35 cellular contexts compared by ENCODE assay signal in the genomic region with DNA sequence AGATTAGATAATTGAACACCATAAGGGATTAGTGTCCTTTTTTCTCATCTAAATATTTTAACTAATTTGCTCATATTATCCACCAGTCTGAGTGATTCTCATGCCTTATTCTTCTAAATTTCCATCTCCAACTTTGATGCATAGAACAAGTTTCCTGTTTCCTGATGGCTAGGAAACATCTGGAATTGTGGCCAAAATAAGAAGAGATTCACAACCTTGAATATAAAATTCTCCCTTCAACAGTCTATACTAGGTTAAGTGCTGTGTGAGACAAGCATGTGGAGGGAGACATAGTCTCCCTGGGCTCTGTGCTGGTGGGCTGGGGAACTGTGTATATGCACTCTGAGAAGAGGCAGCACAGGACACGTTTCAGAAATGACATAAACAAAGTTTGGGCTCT. TPM values are rescaled to one million over a fixed set of nuclear protein-coding genes. Genes with fewer than 3 reads are reported as not detected.
"Had no signal": no experiment of that assay in that cellular context is flagged by ENCODE, and none has a peak within 500 bp of the region (broad histone marks: within the 10 kb centered on the region; RNA-seq: fewer than 3 reads in every experiment).

No MANE protein-coding gene starts in this region.

- H3K9me3 ChIP-seq: body of pancreas, breast epithelium had no signal

- ATAC-seq: activated CD8-positive, alpha-beta T cell treated with anti-CD3 and anti-CD28 coated beads for 36 hours; activated naive CD8-positive, alpha-beta T cell treated with anti-CD3 and anti-CD28 coated beads, Interleukin-2, amount 50 U/mL, for 24 hours; body of pancreas had no signal

- H3K27ac Mint-ChIP-seq: activated B cell treated with CpG ODN at 0.5 μM for 24 hours; activated CD4-positive, alpha-beta memory T cell treated with anti-CD3 and anti-CD28 coated beads for 36 hours; activated CD4-positive, alpha-beta T cell treated with anti-CD3 and anti-CD28 coated beads, Interleukin-2, amount 10 ng/mL, durations not matched to agents 24 days and 14 days; activated CD8-positive, alpha-beta T cell treated with anti-CD3 and anti-CD28 coated beads for 36 hours; activated naive CD4-positive, alpha-beta T cell treated with anti-CD3 and anti-CD28 coated beads, Interleukin-2, amount 10 ng/mL, durations not matched to agents 7 days and 5 days; activated naive CD4-positive, alpha-beta T cell treated with anti-CD3 and anti-CD28 coated beads, Interleukin-2, amount 50 U/mL, for 24 hours; activated naive CD8-positive, alpha-beta T cell; activated naive CD8-positive, alpha-beta T cell treated with anti-CD3 and anti-CD28 coated beads, Interleukin-2, amount 10 ng/mL, durations not matched to agents 7 days and 5 days; activated naive CD8-positive, alpha-beta T cell treated with anti-CD3 and anti-CD28 coated beads, Interleukin-2, amount 50 U/mL, for 24 hours; activated T-helper 2 cell treated with anti-CD3 and anti-CD28 coated beads, Interferon-gamma antibody, Interleukin-2, Interleukin-4, amounts not matched to agents 10 μg/mL and 5 μg/mL and 100 μg/mL, durations not matched to agents 14 hours and 24 hours and 36 hours; T-helper 1 cell treated with Interleukin-12 subunit alpha and Interleukin-12 subunit beta and Interleukin-4 antibody, amounts not matched to agents 30 μg/mL and 1 μg/mL, for 36 hours; T-helper 2 cell treated with Interferon-gamma antibody and Interleukin-4, amounts not matched to agents 5 μg/mL and 100 μg/mL, for 36 hours had no signal

- H3K27ac ChIP-seq: body of pancreas, brain microvascular endothelial cell, breast epithelium, VCaP had no signal

- H3K4me1 Mint-ChIP-seq: activated B cell treated with CpG ODN at 0.5 μM for 24 hours; activated naive CD4-positive, alpha-beta T cell treated with anti-CD3 and anti-CD28 coated beads, Interleukin-2, amount 50 U/mL, for 24 hours; activated naive CD8-positive, alpha-beta T cell treated with anti-CD3 and anti-CD28 coated beads, Interleukin-2, amount 50 U/mL, for 24 hours had no signal

- H3K36me3 Mint-ChIP-seq: activated CD4-positive, alpha-beta memory T cell treated with anti-CD3 and anti-CD28 coated beads for 36 hours; activated naive CD4-positive, alpha-beta T cell treated with anti-CD3 and anti-CD28 coated beads, Interleukin-2, amount 10 ng/mL, durations not matched to agents 7 days and 5 days; activated naive CD4-positive, alpha-beta T cell treated with anti-CD3 and anti-CD28 coated beads, Interleukin-2, amount 50 U/mL, for 24 hours; activated naive CD8-positive, alpha-beta T cell; activated naive CD8-positive, alpha-beta T cell treated with anti-CD3 and anti-CD28 coated beads, Interleukin-2, amount 10 ng/mL, durations not matched to agents 7 days and 5 days had no signal

- H3K36me3 ChIP-seq: brain microvascular endothelial cell, breast epithelium had no signal

- H3K9me3 Mint-ChIP-seq: activated B cell treated with CpG ODN at 0.5 μM for 24 hours; activated CD4-positive, alpha-beta memory T cell treated with anti-CD3 and anti-CD28 coated beads for 36 hours; activated CD4-positive, alpha-beta T cell treated with anti-CD3 and anti-CD28 coated beads, Interleukin-2, amount 10 ng/mL, durations not matched to agents 24 days and 14 days; activated CD8-positive, alpha-beta T cell treated with anti-CD3 and anti-CD28 coated beads for 36 hours; activated naive CD4-positive, alpha-beta T cell treated with anti-CD3 and anti-CD28 coated beads, Interleukin-2, amount 10 ng/mL, durations not matched to agents 7 days and 5 days; activated naive CD4-positive, alpha-beta T cell treated with anti-CD3 and anti-CD28 coated beads, Interleukin-2, amount 50 U/mL, for 24 hours; activated naive CD8-positive, alpha-beta T cell treated with anti-CD3 and anti-CD28 coated beads, Interleukin-2, amount 10 ng/mL, durations not matched to agents 7 days and 5 days; activated naive CD8-positive, alpha-beta T cell treated with anti-CD3 and anti-CD28 coated beads, Interleukin-2, amount 50 U/mL, for 24 hours; activated T-helper 2 cell treated with anti-CD3 and anti-CD28 coated beads, Interferon-gamma antibody, Interleukin-2, Interleukin-4, amounts not matched to agents 10 μg/mL and 5 μg/mL and 100 μg/mL, durations not matched to agents 14 hours and 24 hours and 36 hours; T-helper 1 cell treated with Interleukin-12 subunit alpha and Interleukin-12 subunit beta and Interleukin-4 antibody, amounts not matched to agents 30 μg/mL and 1 μg/mL, for 36 hours; T-helper 2 cell treated with Interferon-gamma antibody and Interleukin-4, amounts not matched to agents 5 μg/mL and 100 μg/mL, for 36 hours had no signal

- H3K4me1 ChIP-seq: body of pancreas, breast epithelium had no signal

- H3K27me3 ChIP-seq: body of pancreas, brain microvascular endothelial cell, breast epithelium had no signal

- DNase-seq: activated B cell treated with CpG ODN at 0.5 μM for 24 hours; activated CD4-positive, alpha-beta memory T cell treated with anti-CD3 and anti-CD28 coated beads for 36 hours; activated CD4-positive, alpha-beta T cell treated with anti-CD3 and anti-CD28 coated beads for 4 hours; activated CD4-positive, alpha-beta T cell treated with anti-CD3 and anti-CD28 coated beads, Interleukin-2, amount 10 ng/mL, durations not matched to agents 24 days and 14 days; activated CD4-positive, alpha-beta T cell treated with anti-CD3 and anti-CD28 coated beads, Interleukin-2, amount 50 U/mL, for 1 hour; activated CD4-positive, alpha-beta T cell treated with anti-CD3 and anti-CD28 coated beads, Interleukin-2, amount 50 U/mL, for 4 hours; activated CD4-positive, CD25-positive, alpha-beta regulatory T cell treated with anti-CD3 and anti-CD28 coated beads, Interleukin-2, amount 50 U/mL, for 72 hours; activated CD8-positive, alpha-beta memory T cell treated with anti-CD3 and anti-CD28 coated beads, Interleukin-2, amount 50 U/mL, for 4 hours; activated CD8-positive, alpha-beta T cell treated with anti-CD3 and anti-CD28 coated beads for 36 hours; activated effector memory CD4-positive, alpha-beta T cell treated with Interleukin-2 at 50 U/mL for 16 hours; activated gamma-delta T cell; activated naive CD4-positive, alpha-beta T cell treated with anti-CD3 and anti-CD28 coated beads, Interleukin-2, amount 10 ng/mL, durations not matched to agents 7 days and 5 days; activated naive CD4-positive, alpha-beta T cell treated with Interleukin-2 at 50 U/mL for 16 hours; activated naive CD8-positive, alpha-beta T cell treated with anti-CD3 and anti-CD28 coated beads, Interleukin-2, amount 10 ng/mL, durations not matched to agents 7 days and 5 days; activated naive CD8-positive, alpha-beta T cell treated with anti-CD3 and anti-CD28 coated beads, Interleukin-2, amount 50 U/mL, for 24 hours; activated T-cell treated with anti-CD3 and anti-CD28 coated beads for 4 hours; activated T-cell treated with anti-CD3 and anti-CD28 coated beads, Interleukin-2, amount 50 U/mL, for 1 hour; activated T-cell treated with anti-CD3 and anti-CD28 coated beads, Interleukin-2, amount 50 U/mL, for 48 hours; aorta; body of pancreas; brain microvascular endothelial cell; central memory CD4-positive, alpha-beta T cell; T-helper 1 cell; T-helper 2 cell; T-helper 9 cell had no signal

- H3K4me3 Mint-ChIP-seq: activated B cell treated with CpG ODN at 0.5 μM for 24 hours; activated CD4-positive, alpha-beta memory T cell treated with anti-CD3 and anti-CD28 coated beads for 36 hours; activated CD4-positive, alpha-beta T cell treated with anti-CD3 and anti-CD28 coated beads, Interleukin-2, amount 10 ng/mL, durations not matched to agents 24 days and 14 days; activated CD8-positive, alpha-beta T cell treated with anti-CD3 and anti-CD28 coated beads for 36 hours; activated naive CD4-positive, alpha-beta T cell treated with anti-CD3 and anti-CD28 coated beads, Interleukin-2, amount 10 ng/mL, durations not matched to agents 7 days and 5 days; activated naive CD4-positive, alpha-beta T cell treated with anti-CD3 and anti-CD28 coated beads, Interleukin-2, amount 50 U/mL, for 24 hours; activated naive CD8-positive, alpha-beta T cell; activated naive CD8-positive, alpha-beta T cell treated with anti-CD3 and anti-CD28 coated beads, Interleukin-2, amount 10 ng/mL, durations not matched to agents 7 days and 5 days; activated naive CD8-positive, alpha-beta T cell treated with anti-CD3 and anti-CD28 coated beads, Interleukin-2, amount 50 U/mL, for 24 hours; T-helper 1 cell treated with Interleukin-12 subunit alpha and Interleukin-12 subunit beta and Interleukin-4 antibody, amounts not matched to agents 30 μg/mL and 1 μg/mL, for 36 hours; T-helper 2 cell treated with Interferon-gamma antibody and Interleukin-4, amounts not matched to agents 5 μg/mL and 100 μg/mL, for 36 hours had no signal

- H3K4me3 ChIP-seq: body of pancreas, breast epithelium had no signal

- H3K27me3 Mint-ChIP-seq: activated naive CD8-positive, alpha-beta T cell treated with anti-CD3 and anti-CD28 coated beads, Interleukin-2, amount 50 U/mL, for 24 hours had no signal

- FAIRE-seq: astrocyte, TTC549 had no signal

RNA-seq across cellular contexts. Expression of a gene that starts 21.6 kb away (rescaled TPM):
- total RNA-seq: activated CD4-positive, alpha-beta T cell treated with anti-CD3 and anti-CD28 coated beads, Interleukin-2, amount 10 ng/mL, durations not matched to agents 24 days and 14 days; activated CD8-positive, alpha-beta memory T cell treated with anti-CD3 and anti-CD28 coated beads for 36 hours; activated CD8-positive, alpha-beta T cell treated with anti-CD3 and anti-CD28 coated beads for 36 hours; activated naive CD8-positive, alpha-beta T cell treated with anti-CD3 and anti-CD28 coated beads, Interleukin-2, amount 10 ng/mL, durations not matched to agents 7 days and 5 days had no signal
